ENCODE assay signal across 12 cellular contexts in genomic region chr6:156840606-156841005, GRCh38.
DNase-seq lines count a peak whose midpoint lies in the region; ATAC-seq and TF ChIP-seq lines count a peak whose summit lies in the region.
"Had no signal": no experiment of that assay in that cellular context is flagged by ENCODE, and none has a peak within 500 bp of the region (broad histone marks: within the 10 kb centered on the region; RNA-seq: fewer than 3 reads in every experiment).

No MANE protein-coding gene starts in this region.

- peak overlapping the region; percentile 16 for H3K18ac ChIP-seq in mesendoderm (ENCODE audit: low read length)

- H3K9ac ChIP-seq in mesendoderm (ENCODE audit: low read length): no peak overlapping the region

- H2BK120ac ChIP-seq in mesendoderm (ENCODE audit: low read depth, low read length): no peak overlapping the region

- peaks cover 29% of the 10 kb centered on the region for H3K79me1 ChIP-seq in mesendoderm (ENCODE audit: low read length)

- no peaks in the 10 kb centered on the region for H3K9me3 ChIP-seq in heart right ventricle
- no peaks in the 10 kb centered on the region for H3K9me3 ChIP-seq in vagina
- no peaks in the 10 kb centered on the region for H3K9me3 ChIP-seq in Peyer's patch

- H3K4ac ChIP-seq in mesendoderm (ENCODE audit: low read depth, low read length): no peak overlapping the region

- peaks cover 64% of the 10 kb centered on the region for H3K79me2 ChIP-seq in mesendoderm (ENCODE audit: control insufficient read depth, insufficient read depth, low read length)

- H2AK5ac ChIP-seq in mesendoderm (ENCODE audit: low read length): no peak overlapping the region

- H3K27ac ChIP-seq in heart right ventricle (peak overlapping the region in 8 of 10 donors; percentile 15 to 71 (median 63)), mesendoderm (ENCODE audit: low read depth, low read length) (peak overlapping the region; percentile 34), vagina (peak overlapping the region; percentile 21), Peyer's patch (peak overlapping the region in 1 of 4 donors; percentile 40)

- no peaks in the 10 kb centered on the region for H3K9me3 Mint-ChIP-seq in activated T-helper 17 cell treated with anti-CD3 and anti-CD28 coated beads, Interleukin-2, amount 50 U/mL, for 72 hours
- no peaks in the 10 kb centered on the region for H3K9me3 Mint-ChIP-seq in immature natural killer cell
- H3K9me3 Mint-ChIP-seq: stimulated activated naive CD8-positive, alpha-beta T cell treated with anti-CD3 and anti-CD28 coated beads, Interleukin-15, Interleukin-2, amounts not matched to agents 100 ng/mL and 50 ng/mL, for 24 hours had no signal

- ATAC-seq in heart right ventricle: peak in 3 of 8 donors; percentile 6 to 29 (median 18)
- ATAC-seq in Right ventricle myocardium superior (ENCODE audit: poor library complexity): no peak
- peak; percentile 12 for ATAC-seq in activated T-helper 17 cell treated with anti-CD3 and anti-CD28 coated beads, Interleukin-2, amount 50 U/mL, for 72 hours (replicated peaks)
- ATAC-seq: HCT116 had no signal

- H3K36me3 ChIP-seq in heart right ventricle (peaks cover 0 to 11% (median 0%) of the 10 kb centered on the region in 9 donors), mesendoderm (ENCODE audit: control insufficient read depth, insufficient read depth, low read length) (no peaks in the 10 kb centered on the region), vagina (no peaks in the 10 kb centered on the region), Peyer's patch (no peaks in the 10 kb centered on the region)

- no peak overlapping the region for H3K4me3 Mint-ChIP-seq in activated T-helper 17 cell treated with anti-CD3 and anti-CD28 coated beads, Interleukin-2, amount 50 U/mL, for 72 hours
- no peak overlapping the region for H3K4me3 Mint-ChIP-seq in immature natural killer cell
- H3K4me3 Mint-ChIP-seq: stimulated activated naive CD8-positive, alpha-beta T cell treated with anti-CD3 and anti-CD28 coated beads, Interleukin-15, Interleukin-2, amounts not matched to agents 100 ng/mL and 50 ng/mL, for 24 hours had no signal

- H3K4me3 ChIP-seq in heart right ventricle (peak overlapping the region in 1 of 10 donors; percentile 9), mesendoderm (ENCODE audit: low read length) (no peak overlapping the region), vagina (no peak overlapping the region), Peyer's patch (no peak overlapping the region)

- no peaks in the 10 kb centered on the region for H3K27me3 Mint-ChIP-seq in activated T-helper 17 cell treated with anti-CD3 and anti-CD28 coated beads, Interleukin-2, amount 50 U/mL, for 72 hours
- H3K27me3 Mint-ChIP-seq in immature natural killer cell (ENCODE audit: low read depth in 3 of 3): peaks cover 2 to 6% (median 4%) of the 10 kb centered on the region in 3 donors
- H3K27me3 Mint-ChIP-seq: stimulated activated naive CD8-positive, alpha-beta T cell treated with anti-CD3 and anti-CD28 coated beads, Interleukin-15, Interleukin-2, amounts not matched to agents 100 ng/mL and 50 ng/mL, for 24 hours had no signal

- H2BK5ac ChIP-seq in mesendoderm (ENCODE audit: low read length): no peak overlapping the region

- H2BK15ac ChIP-seq in mesendoderm (replicated peaks; ENCODE audit: low read depth): no peak overlapping the region

- H3K4me1 ChIP-seq in heart right ventricle: peaks cover 20 to 93% (median 68%) of the 10 kb centered on the region in 9 donors
- peaks cover 14% of the 10 kb centered on the region for H3K4me1 ChIP-seq in mesendoderm (ENCODE audit: control insufficient read depth, low read depth, low read length)
- peaks cover 73% of the 10 kb centered on the region for H3K4me1 ChIP-seq in vagina
- peaks cover 0 to 11% (median 4%) of the 10 kb centered on the region in 4 donors for H3K4me1 ChIP-seq in Peyer's patch

- no peak overlapping the region for H3K4me2 ChIP-seq in mesendoderm (ENCODE audit: low read length)

- H3K36me3 Mint-ChIP-seq in activated T-helper 17 cell treated with anti-CD3 and anti-CD28 coated beads, Interleukin-2, amount 50 U/mL, for 72 hours (ENCODE audit: low read depth): peaks cover 9% of the 10 kb centered on the region
- peaks cover 0 to 4% (median 0%) of the 10 kb centered on the region in 3 donors for H3K36me3 Mint-ChIP-seq in immature natural killer cell

- intact Hi-C loops in heart right ventricle (cut with DNase I) (loop anchor here in 1 of 10 donors (5.0 kb wide), 1 partner anchor 1993 kb away; no protein-coding TSS in a partner anchor), Right ventricle myocardium superior (cut with DNase I) (no loop called here), vagina (cut with DNase I) (no loop called here)

- no peaks in the 10 kb centered on the region for H3K27me3 ChIP-seq in heart right ventricle
- H3K27me3 ChIP-seq in mesendoderm (ENCODE audit: insufficient read depth, low read length, poor library complexity): no peaks in the 10 kb centered on the region
- no peaks in the 10 kb centered on the region for H3K27me3 ChIP-seq in vagina
- H3K27me3 ChIP-seq in Peyer's patch: no peaks in the 10 kb centered on the region

- peaks cover 29% of the 10 kb centered on the region for H3K4me1 Mint-ChIP-seq in activated T-helper 17 cell treated with anti-CD3 and anti-CD28 coated beads, Interleukin-2, amount 50 U/mL, for 72 hours
- H3K4me1 Mint-ChIP-seq in immature natural killer cell: peaks cover 64 to 76% of the 10 kb centered on the region in 2 donors

- no peak overlapping the region for H3K23ac ChIP-seq in mesendoderm (ENCODE audit: low read length)

- no peak overlapping the region for H4K5ac ChIP-seq in mesendoderm (ENCODE audit: low read length)

- TF ChIP-seq CTCF in heart right ventricle (IDR thresholded peaks at IDR 0.05) (no peak), vagina (IDR thresholded peaks at IDR 0.05) (no peak), Peyer's patch (IDR thresholded peaks at IDR 0.05) (no peak)

- DNase-seq in heart right ventricle (no peak), Right ventricle myocardium superior (no peak), mesendoderm (no peak), vagina (ENCODE audit: extremely low spot score in 2 of 2) (no peak), Peyer's patch (no peak), NCI-H345 treated with DMSO at 0.1 percent for 48 hours (lab: John Stamatoyannopoulos, UW; ENCODE audit: unreplicated experiment) (no peak), immature natural killer cell (no peak)
- DNase-seq: NCI-H1092, NCI-H69 had no signal

- TF ChIP-seq POLR2A in vagina (IDR thresholded peaks at IDR 0.05) (no peak), Peyer's patch (IDR thresholded peaks at IDR 0.05) (no peak)

- no peak overlapping the region for H3K56ac ChIP-seq in mesendoderm (ENCODE audit: low read length)

- WGBS in heart right ventricle, 2 donors: 50 to 53% methylated on average over 2 of the region's 2 CpGs
- WGBS in mesendoderm (ENCODE audit: extremely low coverage, insufficient coverage, low lambda C conversion rate): no CpG with 5 or more reads among the region's 2 CpGs

- H4K8ac ChIP-seq in mesendoderm (ENCODE audit: low read depth, low read length): no peak overlapping the region

- peak overlapping the region; percentile 72 for H3K27ac Mint-ChIP-seq in activated T-helper 17 cell treated with anti-CD3 and anti-CD28 coated beads, Interleukin-2, amount 50 U/mL, for 72 hours
- H3K27ac Mint-ChIP-seq in immature natural killer cell: no peak overlapping the region
